ENCODE assay signal across 25 cellular contexts in genomic region chr4:7500404-7500803, GRCh38.
"Had no signal": no experiment of that assay in that cellular context is flagged by ENCODE, and none has a peak within 500 bp of the region (broad histone marks: within the 10 kb centered on the region; RNA-seq: fewer than 3 reads in every experiment).

No MANE protein-coding gene starts in this region.

- H3K9me3 ChIP-seq: adrenal gland, breast epithelium had no signal

- H3K27ac Mint-ChIP-seq: activated CD4-positive, alpha-beta T cell treated with anti-CD3 and anti-CD28 coated beads for 36 hours; activated CD8-positive, alpha-beta T cell treated with anti-CD3 and anti-CD28 coated beads for 36 hours; activated naive CD8-positive, alpha-beta T cell treated with anti-CD3 and anti-CD28 coated beads, Interleukin-2, amount 10 ng/mL, durations not matched to agents 7 days and 5 days; T-cell had no signal

- H3K36me3 Mint-ChIP-seq: activated naive CD8-positive, alpha-beta T cell treated with anti-CD3 and anti-CD28 coated beads, Interleukin-2, amount 10 ng/mL, durations not matched to agents 7 days and 5 days; T-cell had no signal

- H3K9me3 Mint-ChIP-seq: activated CD8-positive, alpha-beta T cell treated with anti-CD3 and anti-CD28 coated beads for 36 hours; activated naive CD8-positive, alpha-beta T cell treated with anti-CD3 and anti-CD28 coated beads, Interleukin-2, amount 10 ng/mL, durations not matched to agents 7 days and 5 days; T-cell had no signal

- H3K4me3 Mint-ChIP-seq: activated CD4-positive, alpha-beta T cell treated with anti-CD3 and anti-CD28 coated beads for 36 hours; activated CD8-positive, alpha-beta T cell treated with anti-CD3 and anti-CD28 coated beads for 36 hours; activated naive CD8-positive, alpha-beta T cell treated with anti-CD3 and anti-CD28 coated beads, Interleukin-2, amount 10 ng/mL, durations not matched to agents 7 days and 5 days; T-cell had no signal

- H3K4me1 Mint-ChIP-seq: activated CD4-positive, alpha-beta T cell treated with anti-CD3 and anti-CD28 coated beads for 36 hours; activated naive CD8-positive, alpha-beta T cell treated with anti-CD3 and anti-CD28 coated beads, Interleukin-2, amount 10 ng/mL, durations not matched to agents 7 days and 5 days; T-cell had no signal

- H3K4me1 ChIP-seq: adrenal gland, breast epithelium had no signal

- ATAC-seq: activated CD4-positive, alpha-beta T cell treated with anti-CD3 and anti-CD28 coated beads for 36 hours; activated CD8-positive, alpha-beta T cell treated with anti-CD3 and anti-CD28 coated beads for 36 hours; K562; T-cell had no signal

- H3K27me3 ChIP-seq: adrenal gland had no signal

- H3K36me3 ChIP-seq: adrenal gland, breast epithelium had no signal

- H3K4me3 ChIP-seq: adrenal gland, breast epithelium, K562 had no signal

- H3K27ac ChIP-seq: adrenal gland, breast epithelium, VCaP had no signal

- DNase-seq: activated CD4-positive, alpha-beta T cell treated with anti-CD3 and anti-CD28 coated beads for 36 hours; activated CD4-positive, alpha-beta T cell treated with anti-CD3 and anti-CD28 coated beads, Interleukin-2, amount 50 U/mL, for 1 hour; activated CD4-positive, CD25-positive, alpha-beta regulatory T cell; activated CD8-positive, alpha-beta memory T cell treated with anti-CD3 and anti-CD28 coated beads, Interleukin-2, amount 50 U/mL, for 48 hours; activated CD8-positive, alpha-beta T cell treated with anti-CD3 and anti-CD28 coated beads for 36 hours; activated naive CD4-positive, alpha-beta T cell treated with anti-CD3 and anti-CD28 coated beads, Interleukin-2, amount 50 U/mL, for 16 hours; activated naive CD8-positive, alpha-beta T cell treated with anti-CD3 and anti-CD28 coated beads, Interleukin-2, amount 10 ng/mL, durations not matched to agents 7 days and 5 days; activated T-cell treated with anti-CD3 and anti-CD28 coated beads, Interleukin-2, amount 50 U/mL, for 1 hour; adrenal gland; anterior cingulate cortex; Karpas-422; MM.1S; NCI-H1105; NCI-H1436; NCI-H1694 treated with DMSO at 0.1 percent for 48 hours; NCI-H2029 treated with DMSO at 0.1 percent for 48 hours; NCI-H510A treated with DMSO at 0.1 percent for 48 hours; Right ventricle myocardium superior; RPMI8226; T-cell; T-helper 2 cell; T1000 had no signal
